8 cellular contexts compared by ENCODE assay signal in genomic region chr12:10212623-10213131, GRCh38. TPM values are rescaled to one million over a fixed set of nuclear protein-coding genes. Genes with fewer than 3 reads are reported as not detected.
DNase-seq lines count a peak whose midpoint lies in the region; ATAC-seq and TF ChIP-seq lines count a peak whose summit lies in the region.

GABARAPL1 (plus strand) TSS chr12:10212877; CDS start chr12:10213130, 253 bp downstream.

- peak; percentile 20 to 33 for DNase-seq in SHP77 (lab: John Stamatoyannopoulos, UW)
- no peak for DNase-seq in SHP77 treated with DMSO at 0.1 percent for 48 hours (lab: John Stamatoyannopoulos, UW)
- peak; percentile 60 for DNase-seq in NOMO-1 treated with DMSO at 0.1 percent for 48 hours (lab: John Stamatoyannopoulos, UW; ENCODE audit: unreplicated experiment)
- DNase-seq in activated T-cell treated with anti-CD3 and anti-CD28 coated beads for 4 hours, result peak; percentile 69
- peak; percentile 82 for DNase-seq in epithelial cell of esophagus (ENCODE audit: low read depth)
- peak; percentile 59 to 61 for DNase-seq in stimulated activated CD8-positive, alpha-beta memory T cell treated with anti-CD3 and anti-CD28 coated beads, Interleukin-15, amount 100 ng/mL, for 48 hours (ENCODE audit: low read depth in 2 of 2)

- H3K4me1 ChIP-seq in mononuclear cell (ENCODE audit: insufficient read depth, low read length), result peaks cover 26% of the 10 kb centered on the region

- TF ChIP-seq CTCF in epithelial cell of esophagus (IDR thresholded peaks at IDR 0.05; ENCODE audit: insufficient read depth, low read depth, low read length, missing control alignments), result no peak

- H3K27me3 ChIP-seq in mononuclear cell (ENCODE audit: insufficient read depth, low read length), result no peaks in the 10 kb centered on the region

- peak; percentile 72 for ATAC-seq in HG03175 (IDR thresholded peaks at IDR 0.05; ENCODE audit: unreplicated experiment)

- H3K4me3 ChIP-seq in epithelial cell of esophagus (ENCODE audit: low read length) (peak within 1 kb of the TSS; percentile 90), mononuclear cell (ENCODE audit: low read length) (peak within 1 kb of the TSS; percentile 71)

- H3K9me3 ChIP-seq in mononuclear cell (ENCODE audit: low read depth, low read length), result no peaks in the 10 kb centered on the region

RNA-seq across cellular contexts. Expression of gene GABARAPL1, which starts in this region (rescaled TPM):
- 155 TPM for total RNA-seq in mononuclear cell
